ENCODE assay signal across 8 cellular contexts in the genomic region with DNA sequence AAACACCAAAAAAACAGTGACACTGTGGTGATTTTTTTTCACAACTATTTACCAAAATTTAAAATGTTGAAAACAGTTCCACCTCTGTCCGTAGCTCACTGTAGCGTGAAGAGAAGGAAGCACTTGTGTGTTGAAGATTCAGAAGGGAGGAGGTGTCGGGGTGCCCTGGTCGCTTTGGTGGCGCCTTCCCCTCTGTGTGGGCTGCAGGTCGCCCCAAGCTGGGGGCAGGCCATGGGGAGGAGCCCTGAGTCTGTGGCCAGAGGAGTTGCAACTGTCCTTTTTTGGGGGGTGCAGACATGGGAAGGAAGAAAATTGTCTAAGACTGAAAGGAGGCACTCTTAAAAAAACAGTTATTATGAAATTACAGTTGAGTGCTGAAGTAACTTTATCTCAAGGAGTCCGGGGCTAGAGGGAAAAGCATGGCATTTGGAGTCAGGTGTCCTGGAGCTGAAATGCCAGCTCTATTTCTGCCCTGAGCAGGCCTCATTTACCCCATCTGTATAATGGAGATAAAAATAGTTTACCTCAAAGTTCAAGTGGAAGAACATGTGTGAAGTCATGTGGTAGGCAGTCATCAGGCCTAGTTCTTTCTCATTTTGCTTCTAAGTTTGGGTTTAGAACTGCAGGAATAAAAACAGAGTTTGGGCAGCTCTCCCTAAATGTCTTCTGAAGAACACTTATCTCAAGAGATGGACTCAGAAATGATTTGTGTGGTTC.
A peak's percentile ranks its signal among the peaks of the same experiment; 100 is the strongest.
DNase-seq lines count a peak whose midpoint lies in the region; ATAC-seq, FAIRE-seq and TF ChIP-seq lines count a peak whose summit lies in the region.
"Had no signal": no experiment of that assay in that cellular context is flagged by ENCODE, and none has a peak within 500 bp of the region (broad histone marks: within the 10 kb centered on the region; RNA-seq: fewer than 3 reads in every experiment).

No MANE protein-coding gene starts in this region.

- no peak for FAIRE-seq in HepG2 (lab: Jason Lieb, UNC)

- H4K20me1 ChIP-seq in HepG2 (ENCODE audit: insufficient read depth, low read length): no peaks in the 10 kb centered on the region

- in situ Hi-C loops in HepG2 (cut with HindIII; ENCODE audit: extremely low pct_ligation_motif_present, low pct_unique_long_range_greater_than_20kb): no loop called here

- H3K4me3 ChIP-seq in HepG2 (replicated peaks in 1 of 3; ENCODE audit: insufficient read depth in 1 of 3, low read depth in 2 of 3, low read length in 3 of 3) (no peak overlapping the region), aorta (ENCODE audit: low read length in 2 of 2) (no peak overlapping the region)

- peak; percentile 60 for ATAC-seq in GM19043 (IDR thresholded peaks at IDR 0.05; ENCODE audit: low read depth, unreplicated experiment)
- peak; percentile 89 for ATAC-seq in HG02759 (IDR thresholded peaks at IDR 0.05; ENCODE audit: unreplicated experiment)
- peak; percentile 69 for ATAC-seq in stimulated activated effector memory CD8-positive, alpha-beta T cell treated with anti-CD3 and anti-CD28 coated beads, Interleukin-12 subunit alpha, Interleukin-12 subunit beta, amount 100 ng/mL, for 72 hours
- no peak for ATAC-seq in HepG2
- no peak for ATAC-seq in aorta (ENCODE audit: low FRiP score)

- WGBS in HepG2 (ENCODE audit: low lambda C conversion rate): 96% methylated on average over 7 of the region's 7 CpGs
- WGBS in aorta, 2 donors: 93 to 94% methylated on average over 7 of the region's 7 CpGs

- H3K9me3 ChIP-seq in HepG2 (ENCODE audit: low read length): no peaks in the 10 kb centered on the region
- H3K9me3 ChIP-seq in aorta (ENCODE audit: control insufficient read depth, low read length): no peaks in the 10 kb centered on the region

- H3K4me1 Mint-ChIP-seq in stimulated activated effector memory CD8-positive, alpha-beta T cell treated with anti-CD3 and anti-CD28 coated beads, Interleukin-12 subunit alpha, Interleukin-12 subunit beta, amount 100 ng/mL, for 72 hours: peaks cover 23% of the 10 kb centered on the region

- no peak overlapping the region for H2AFZ ChIP-seq in HepG2 (ENCODE audit: low read length)

- H3K4me2 ChIP-seq in HepG2 (ENCODE audit: low read depth, low read length): no peak overlapping the region

- POLR2A ChIA-PET in HepG2 (lab: Yijun Ruan, JAX): no interaction called here

- peak overlapping the region; percentile 87 for H3K27ac Mint-ChIP-seq in stimulated activated effector memory CD8-positive, alpha-beta T cell treated with anti-CD3 and anti-CD28 coated beads, Interleukin-12 subunit alpha, Interleukin-12 subunit beta, amount 100 ng/mL, for 72 hours

- H3K9me3 Mint-ChIP-seq in stimulated activated effector memory CD8-positive, alpha-beta T cell treated with anti-CD3 and anti-CD28 coated beads, Interleukin-12 subunit alpha, Interleukin-12 subunit beta, amount 100 ng/mL, for 72 hours: no peaks in the 10 kb centered on the region

- H3K4me3 Mint-ChIP-seq in stimulated activated effector memory CD8-positive, alpha-beta T cell treated with anti-CD3 and anti-CD28 coated beads, Interleukin-12 subunit alpha, Interleukin-12 subunit beta, amount 100 ng/mL, for 72 hours: peak overlapping the region; percentile 34

- H3K9ac ChIP-seq in HepG2 (ENCODE audit: insufficient read depth, low read depth, low read length): no peak overlapping the region

- BruUV-seq in HepG2 (replicated peaks; lab: Mats Ljungman, UMichigan): no TSS peak

- peaks cover 39% of the 10 kb centered on the region for H3K36me3 Mint-ChIP-seq in stimulated activated effector memory CD8-positive, alpha-beta T cell treated with anti-CD3 and anti-CD28 coated beads, Interleukin-12 subunit alpha, Interleukin-12 subunit beta, amount 100 ng/mL, for 72 hours

- TF ChIP-seq RAD21 in HepG2 (CRISPR knock-in tag; IDR thresholded peaks at IDR 0.05): no peak

- H3K4me1 ChIP-seq in HepG2 (ENCODE audit: insufficient read depth, low read length): peaks cover 6% of the 10 kb centered on the region; the same call in 1 of the 2 replicates
- no peaks in the 10 kb centered on the region for H3K4me1 ChIP-seq in aorta (ENCODE audit: control insufficient read depth in 1 of 2, insufficient read depth in 2 of 2, low read length in 2 of 2)

- H3K36me3 ChIP-seq in HepG2 (replicated peaks in 1 of 2; ENCODE audit: control insufficient read depth in 1 of 2, insufficient read depth in 2 of 2, low read length in 2 of 2) (no peaks in the 10 kb centered on the region), aorta (ENCODE audit: control insufficient read depth in 1 of 2, insufficient read depth in 2 of 2, low read length in 1 of 2) (no peaks in the 10 kb centered on the region)

- TF ChIP-seq POLR2A in HepG2 (IDR thresholded peaks at IDR 0.05; ENCODE audit: insufficient read depth in 1 of 2, low read depth in 2 of 2, low read length in 2 of 2): no peak

- no peak for TF ChIP-seq CTCF in HepG2 (CRISPR knock-in tag; IDR thresholded peaks at IDR 0.05)

- intact Hi-C loops in HepG2 (cut with micrococcal nuclease; ENCODE audit: unreplicated experiment): no loop called here
- intact Hi-C loops in aorta (cut with DNase I): no loop called here

- H3K27ac ChIP-seq in HepG2 (ENCODE audit: extremely low read length, insufficient read depth, low read length) (no peak overlapping the region), aorta (ENCODE audit: low read depth in 1 of 2, low read length in 2 of 2) (no peak overlapping the region)

- H3K27me3 ChIP-seq in HepG2 (ENCODE audit: control insufficient read depth in 1 of 2, insufficient read depth in 2 of 2, low read length in 2 of 2) (no peaks in the 10 kb centered on the region), aorta (ENCODE audit: control insufficient read depth in 1 of 2, insufficient read depth in 2 of 2, low read length in 1 of 2) (no peaks in the 10 kb centered on the region)

- CTCF ChIA-PET in HepG2 (lab: Yijun Ruan, JAX; ENCODE audit: low intra/inter-chr PET ratio, low total read pairs): no interaction called here

- no peaks in the 10 kb centered on the region for H3K79me2 ChIP-seq in HepG2 (ENCODE audit: insufficient read depth, low read length)

- peak; percentile 51 for DNase-seq in MV-4-11 (lab: John Stamatoyannopoulos, UW)
- no peak for DNase-seq in stimulated activated effector memory CD8-positive, alpha-beta T cell treated with anti-CD3 and anti-CD28 coated beads, Interleukin-12 subunit alpha, Interleukin-12 subunit beta, amount 100 ng/mL, for 72 hours (ENCODE audit: low spot score in 2 of 2)
- no peak for DNase-seq in NCI-H2227 (lab: John Stamatoyannopoulos, UW; ENCODE audit: unreplicated experiment)
- DNase-seq in HepG2 (ENCODE audit: low spot score): no peak
- DNase-seq in aorta: no peak
- DNase-seq: NCI-H1092 treated with DMSO at 0.1 percent for 48 hours had no signal

- TF ChIP-seq EP300 in HepG2 (IDR thresholded peaks at IDR 0.05; ENCODE audit: low read depth in 2 of 2, low read length in 2 of 2): no peak
- TF ChIP-seq EP300 in HepG2 (CRISPR knock-in tag; IDR thresholded peaks at IDR 0.05; ENCODE audit: borderline replicate concordance): no peak

TF ChIP-seq in HepG2, 621 proteins besides CTCF, POLR2A, EP300 and RAD21:
- TF ChIP-seq, protein P1, sequence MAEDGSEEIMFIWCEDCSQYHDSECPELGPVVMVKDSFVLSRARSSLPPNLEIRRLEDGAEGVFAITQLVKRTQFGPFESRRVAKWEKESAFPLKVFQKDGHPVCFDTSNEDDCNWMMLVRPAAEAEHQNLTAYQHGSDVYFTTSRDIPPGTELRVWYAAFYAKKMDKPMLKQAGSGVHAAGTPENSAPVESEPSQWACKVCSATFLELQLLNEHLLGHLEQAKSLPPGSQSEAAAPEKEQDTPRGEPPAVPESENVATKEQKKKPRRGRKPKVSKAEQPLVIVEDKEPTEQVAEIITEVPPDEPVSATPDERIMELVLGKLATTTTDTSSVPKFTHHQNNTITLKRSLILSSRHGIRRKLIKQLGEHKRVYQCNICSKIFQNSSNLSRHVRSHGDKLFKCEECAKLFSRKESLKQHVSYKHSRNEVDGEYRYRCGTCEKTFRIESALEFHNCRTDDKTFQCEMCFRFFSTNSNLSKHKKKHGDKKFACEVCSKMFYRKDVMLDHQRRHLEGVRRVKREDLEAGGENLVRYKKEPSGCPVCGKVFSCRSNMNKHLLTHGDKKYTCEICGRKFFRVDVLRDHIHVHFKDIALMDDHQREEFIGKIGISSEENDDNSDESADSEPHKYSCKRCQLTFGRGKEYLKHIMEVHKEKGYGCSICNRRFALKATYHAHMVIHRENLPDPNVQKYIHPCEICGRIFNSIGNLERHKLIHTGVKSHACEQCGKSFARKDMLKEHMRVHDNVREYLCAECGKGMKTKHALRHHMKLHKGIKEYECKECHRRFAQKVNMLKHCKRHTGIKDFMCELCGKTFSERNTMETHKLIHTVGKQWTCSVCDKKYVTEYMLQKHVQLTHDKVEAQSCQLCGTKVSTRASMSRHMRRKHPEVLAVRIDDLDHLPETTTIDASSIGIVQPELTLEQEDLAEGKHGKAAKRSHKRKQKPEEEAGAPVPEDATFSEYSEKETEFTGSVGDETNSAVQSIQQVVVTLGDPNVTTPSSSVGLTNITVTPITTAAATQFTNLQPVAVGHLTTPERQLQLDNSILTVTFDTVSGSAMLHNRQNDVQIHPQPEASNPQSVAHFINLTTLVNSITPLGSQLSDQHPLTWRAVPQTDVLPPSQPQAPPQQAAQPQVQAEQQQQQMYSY (CRISPR knock-in tag; IDR thresholded peaks at IDR 0.05): no peak
- TF ChIP-seq SIN3B (IDR thresholded peaks at IDR 0.05; ENCODE audit: low read length): no peak
- TF ChIP-seq ZFAT (CRISPR knock-in tag; conservative IDR thresholded peaks at IDR 0.05): no peak
- TF ChIP-seq, protein P2, sequence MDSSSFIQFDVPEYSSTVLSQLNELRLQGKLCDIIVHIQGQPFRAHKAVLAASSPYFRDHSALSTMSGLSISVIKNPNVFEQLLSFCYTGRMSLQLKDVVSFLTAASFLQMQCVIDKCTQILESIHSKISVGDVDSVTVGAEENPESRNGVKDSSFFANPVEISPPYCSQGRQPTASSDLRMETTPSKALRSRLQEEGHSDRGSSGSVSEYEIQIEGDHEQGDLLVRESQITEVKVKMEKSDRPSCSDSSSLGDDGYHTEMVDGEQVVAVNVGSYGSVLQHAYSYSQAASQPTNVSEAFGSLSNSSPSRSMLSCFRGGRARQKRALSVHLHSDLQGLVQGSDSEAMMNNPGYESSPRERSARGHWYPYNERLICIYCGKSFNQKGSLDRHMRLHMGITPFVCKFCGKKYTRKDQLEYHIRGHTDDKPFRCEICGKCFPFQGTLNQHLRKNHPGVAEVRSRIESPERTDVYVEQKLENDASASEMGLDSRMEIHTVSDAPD (CRISPR knock-in tag; IDR thresholded peaks at IDR 0.05): no peak
- TF ChIP-seq FOXA3 (CRISPR knock-in tag; IDR thresholded peaks at IDR 0.05): no peak
- TF ChIP-seq ZNF333 (CRISPR knock-in tag; IDR thresholded peaks at IDR 0.05; ENCODE audit: borderline replicate concordance): no peak
- no peak for TF ChIP-seq ZNF24 (IDR thresholded peaks at IDR 0.05)

Comparison
In these comparisons a context has a peak if more than half of its experiments do, and no peak if none do; other contexts are left out.
1. ATAC-seq: peak in GM19043 (single experiment), HG02759 (single experiment) and stimulated activated effector memory CD8-positive, alpha-beta T cell treated with anti-CD3 and anti-CD28 coated beads, Interleukin-12 subunit alpha, Interleukin-12 subunit beta, amount 100 ng/mL, for 72 hours (single experiment); none in HepG2 (single experiment) and aorta (single experiment).